20 cellular contexts compared by ENCODE assay signal in genomic region chr6:15437090-15437489, GRCh38.
DNase-seq lines count a peak whose midpoint lies in the region; ATAC-seq and FAIRE-seq lines count a peak whose summit lies in the region.
"Had no signal": no experiment of that assay in that cellular context is flagged by ENCODE, and none has a peak within 500 bp of the region (broad histone marks: within the 10 kb centered on the region; RNA-seq: fewer than 3 reads in every experiment).

No MANE protein-coding gene starts in this region.

- ATAC-seq in activated naive CD8-positive, alpha-beta T cell treated with anti-CD3 and anti-CD28 coated beads, Interleukin-2, amount 50 U/mL, for 24 hours: no peak
- no peak for ATAC-seq in natural killer cell treated with Interleukin-12 subunit alpha and Interleukin-12 subunit beta and Interleukin-15 and Interleukin-18, amount 100 ng/mL, for 72 hours
- no peak for ATAC-seq in GM19452 (IDR thresholded peaks at IDR 0.05; ENCODE audit: unreplicated experiment)
- ATAC-seq: mucosa of descending colon had no signal

- peak overlapping the region; percentile 56 for H3K27ac Mint-ChIP-seq in T-helper 1 cell treated with Interleukin-12 subunit alpha and Interleukin-12 subunit beta and Interleukin-4 antibody, amounts not matched to agents 30 μg/mL and 1 μg/mL, for 36 hours
- peak overlapping the region; percentile 54 for H3K27ac Mint-ChIP-seq in activated naive CD8-positive, alpha-beta T cell treated with anti-CD3 and anti-CD28 coated beads, Interleukin-2, amount 50 U/mL, for 24 hours
- H3K27ac Mint-ChIP-seq in natural killer cell treated with Interleukin-12 subunit alpha and Interleukin-12 subunit beta and Interleukin-15 and Interleukin-18, amount 100 ng/mL, for 72 hours: peak overlapping the region; percentile 21 to 70

- no peaks in the 10 kb centered on the region for H3K27me3 Mint-ChIP-seq in T-helper 1 cell treated with Interleukin-12 subunit alpha and Interleukin-12 subunit beta and Interleukin-4 antibody, amounts not matched to agents 30 μg/mL and 1 μg/mL, for 36 hours (ENCODE audit: low read depth)
- no peaks in the 10 kb centered on the region for H3K27me3 Mint-ChIP-seq in activated naive CD8-positive, alpha-beta T cell treated with anti-CD3 and anti-CD28 coated beads, Interleukin-2, amount 50 U/mL, for 24 hours
- no peaks in the 10 kb centered on the region for H3K27me3 Mint-ChIP-seq in natural killer cell treated with Interleukin-12 subunit alpha and Interleukin-12 subunit beta and Interleukin-15 and Interleukin-18, amount 100 ng/mL, for 72 hours

- H3K4me3 Mint-ChIP-seq in T-helper 1 cell treated with Interleukin-12 subunit alpha and Interleukin-12 subunit beta and Interleukin-4 antibody, amounts not matched to agents 30 μg/mL and 1 μg/mL, for 36 hours: no peak overlapping the region
- H3K4me3 Mint-ChIP-seq in activated naive CD8-positive, alpha-beta T cell treated with anti-CD3 and anti-CD28 coated beads, Interleukin-2, amount 50 U/mL, for 24 hours: no peak overlapping the region
- no peak overlapping the region for H3K4me3 Mint-ChIP-seq in natural killer cell treated with Interleukin-12 subunit alpha and Interleukin-12 subunit beta and Interleukin-15 and Interleukin-18, amount 100 ng/mL, for 72 hours

- peaks cover 12% of the 10 kb centered on the region for H3K36me3 Mint-ChIP-seq in T-helper 1 cell treated with Interleukin-12 subunit alpha and Interleukin-12 subunit beta and Interleukin-4 antibody, amounts not matched to agents 30 μg/mL and 1 μg/mL, for 36 hours (ENCODE audit: low read depth)
- H3K36me3 Mint-ChIP-seq in activated naive CD8-positive, alpha-beta T cell treated with anti-CD3 and anti-CD28 coated beads, Interleukin-2, amount 50 U/mL, for 24 hours (ENCODE audit: low read depth): peaks cover 22% of the 10 kb centered on the region
- peaks cover 4% of the 10 kb centered on the region for H3K36me3 Mint-ChIP-seq in natural killer cell treated with Interleukin-12 subunit alpha and Interleukin-12 subunit beta and Interleukin-15 and Interleukin-18, amount 100 ng/mL, for 72 hours

- peak; percentile 39 for FAIRE-seq in GM19239 (lab: Jason Lieb, UNC)
- FAIRE-seq: endometrium, H1 had no signal

- peaks cover 86% of the 10 kb centered on the region for H3K4me1 Mint-ChIP-seq in T-helper 1 cell treated with Interleukin-12 subunit alpha and Interleukin-12 subunit beta and Interleukin-4 antibody, amounts not matched to agents 30 μg/mL and 1 μg/mL, for 36 hours (ENCODE audit: low read depth)
- H3K4me1 Mint-ChIP-seq in activated naive CD8-positive, alpha-beta T cell treated with anti-CD3 and anti-CD28 coated beads, Interleukin-2, amount 50 U/mL, for 24 hours: peaks cover 91% of the 10 kb centered on the region
- peaks cover 83 to 84% of the 10 kb centered on the region in 2 donors for H3K4me1 Mint-ChIP-seq in natural killer cell treated with Interleukin-12 subunit alpha and Interleukin-12 subunit beta and Interleukin-15 and Interleukin-18, amount 100 ng/mL, for 72 hours (ENCODE audit: low read depth in 2 of 2)

- H3K9me3 Mint-ChIP-seq in T-helper 1 cell treated with Interleukin-12 subunit alpha and Interleukin-12 subunit beta and Interleukin-4 antibody, amounts not matched to agents 30 μg/mL and 1 μg/mL, for 36 hours: peaks cover 6% of the 10 kb centered on the region
- H3K9me3 Mint-ChIP-seq in activated naive CD8-positive, alpha-beta T cell treated with anti-CD3 and anti-CD28 coated beads, Interleukin-2, amount 50 U/mL, for 24 hours: peaks cover 10% of the 10 kb centered on the region
- H3K9me3 Mint-ChIP-seq in natural killer cell treated with Interleukin-12 subunit alpha and Interleukin-12 subunit beta and Interleukin-15 and Interleukin-18, amount 100 ng/mL, for 72 hours: peaks cover 5% of the 10 kb centered on the region

- no peak for DNase-seq in T-helper 1 cell
- no peak for DNase-seq in GM19239 (ENCODE audit: insufficient read length, low spot score)
- no peak for DNase-seq in activated naive CD8-positive, alpha-beta T cell treated with anti-CD3 and anti-CD28 coated beads, Interleukin-2, amount 50 U/mL, for 24 hours
- no peak for DNase-seq in natural killer cell treated with Interleukin-12 subunit alpha and Interleukin-12 subunit beta and Interleukin-15 and Interleukin-18, amount 100 ng/mL, for 72 hours (ENCODE audit: low spot score)
- no peak for DNase-seq in pons (ENCODE audit: low spot score)
- no peak for DNase-seq in foreskin melanocyte
- DNase-seq: 8988T; activated CD4-positive, CD25-positive, alpha-beta regulatory T cell treated with anti-CD3 and anti-CD28 coated beads, Interleukin-2, amount 50 U/mL, for 72 hours; activated T-cell treated with anti-CD3 and anti-CD28 coated beads, Interleukin-2, amount 50 U/mL, for 48 hours; anterior cingulate cortex; cerebellar nuclear complex; mucosa of descending colon; NCI-H2081; NCI-H524 treated with DMSO at 0.1 percent for 48 hours; SHP77; T-helper 9 cell had no signal
